1 cellular context compared by ENCODE assay signal in genomic region chr1:233614173-233614742, GRCh38.
TF ChIP-seq lines count a peak whose summit lies in the region.

No MANE protein-coding gene starts in this region.

TF ChIP-seq in GM23338, 12 proteins besides CTCF, POLR2A, EP300 and RAD21 (continued from another document):
- TF ChIP-seq ZNF462 (CRISPR knock-in tag; IDR thresholded peaks at IDR 0.05) = no peak
- TF ChIP-seq, protein P1, sequence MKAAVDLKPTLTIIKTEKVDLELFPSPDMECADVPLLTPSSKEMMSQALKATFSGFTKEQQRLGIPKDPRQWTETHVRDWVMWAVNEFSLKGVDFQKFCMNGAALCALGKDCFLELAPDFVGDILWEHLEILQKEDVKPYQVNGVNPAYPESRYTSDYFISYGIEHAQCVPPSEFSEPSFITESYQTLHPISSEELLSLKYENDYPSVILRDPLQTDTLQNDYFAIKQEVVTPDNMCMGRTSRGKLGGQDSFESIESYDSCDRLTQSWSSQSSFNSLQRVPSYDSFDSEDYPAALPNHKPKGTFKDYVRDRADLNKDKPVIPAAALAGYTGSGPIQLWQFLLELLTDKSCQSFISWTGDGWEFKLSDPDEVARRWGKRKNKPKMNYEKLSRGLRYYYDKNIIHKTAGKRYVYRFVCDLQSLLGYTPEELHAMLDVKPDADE (IDR thresholded peaks at IDR 0.05) = no peak
- TF ChIP-seq REST (IDR thresholded peaks at IDR 0.05; ENCODE audit: unreplicated experiment) = no peak
- TF ChIP-seq CREB1 (CRISPR knock-in tag; IDR thresholded peaks at IDR 0.05; ENCODE audit: low read depth) = no peak
- no peak for TF ChIP-seq JUNB (IDR thresholded peaks at IDR 0.05; ENCODE audit: unreplicated experiment)
